ENCODE assay signal across 2 cellular contexts in the genomic region with DNA sequence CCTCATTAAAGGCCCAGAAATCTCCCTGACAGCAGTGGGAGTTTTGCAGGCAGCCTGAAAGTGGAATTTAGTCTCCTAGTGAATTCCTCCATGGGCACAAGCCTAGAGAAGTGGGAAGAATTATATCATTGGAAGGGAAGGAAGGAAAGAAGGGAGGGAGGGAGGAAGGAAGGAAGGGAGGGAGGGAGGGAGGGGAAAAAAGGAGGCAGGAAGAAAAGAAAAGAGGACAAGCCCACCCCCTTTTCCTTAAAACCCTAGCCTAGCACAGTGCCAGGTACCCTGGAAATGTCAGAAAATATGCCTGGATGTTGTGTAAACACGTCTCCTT.
TF ChIP-seq lines count a peak whose summit lies in the region.

No MANE protein-coding gene starts in this region.

TF ChIP-seq in SK-N-SH treated with all-trans-retinoic acid at 6 μM for 48 hours, 23 proteins besides CTCF, POLR2A, EP300 and RAD21 (continued from another document):
- TF ChIP-seq, protein P1, sequence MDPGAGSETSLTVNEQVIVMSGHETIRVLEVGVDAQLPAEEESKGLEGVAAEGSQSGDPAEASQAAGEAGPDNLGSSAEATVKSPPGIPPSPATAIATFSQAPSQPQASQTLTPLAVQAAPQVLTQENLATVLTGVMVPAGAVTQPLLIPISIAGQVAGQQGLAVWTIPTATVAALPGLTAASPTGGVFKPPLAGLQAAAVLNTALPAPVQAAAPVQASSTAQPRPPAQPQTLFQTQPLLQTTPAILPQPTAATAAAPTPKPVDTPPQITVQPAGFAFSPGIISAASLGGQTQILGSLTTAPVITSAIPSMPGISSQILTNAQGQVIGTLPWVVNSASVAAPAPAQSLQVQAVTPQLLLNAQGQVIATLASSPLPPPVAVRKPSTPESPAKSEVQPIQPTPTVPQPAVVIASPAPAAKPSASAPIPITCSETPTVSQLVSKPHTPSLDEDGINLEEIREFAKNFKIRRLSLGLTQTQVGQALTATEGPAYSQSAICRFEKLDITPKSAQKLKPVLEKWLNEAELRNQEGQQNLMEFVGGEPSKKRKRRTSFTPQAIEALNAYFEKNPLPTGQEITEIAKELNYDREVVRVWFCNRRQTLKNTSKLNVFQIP (CRISPR knock-in tag; IDR thresholded peaks at IDR 0.05; ENCODE audit: borderline replicate concordance, low read depth): no peak
- TF ChIP-seq ZFP30 (CRISPR knock-in tag; IDR thresholded peaks at IDR 0.05) (no peak), ZFP3 (CRISPR knock-in tag; IDR thresholded peaks at IDR 0.05) (no peak), ZC3H10 (CRISPR knock-in tag; IDR thresholded peaks at IDR 0.05) (no peak), TOX (CRISPR knock-in tag; IDR thresholded peaks at IDR 0.05; ENCODE audit: borderline replicate concordance) (no peak), ESRRG (CRISPR knock-in tag; IDR thresholded peaks at IDR 0.05) (no peak)
- TF ChIP-seq, protein P2, sequence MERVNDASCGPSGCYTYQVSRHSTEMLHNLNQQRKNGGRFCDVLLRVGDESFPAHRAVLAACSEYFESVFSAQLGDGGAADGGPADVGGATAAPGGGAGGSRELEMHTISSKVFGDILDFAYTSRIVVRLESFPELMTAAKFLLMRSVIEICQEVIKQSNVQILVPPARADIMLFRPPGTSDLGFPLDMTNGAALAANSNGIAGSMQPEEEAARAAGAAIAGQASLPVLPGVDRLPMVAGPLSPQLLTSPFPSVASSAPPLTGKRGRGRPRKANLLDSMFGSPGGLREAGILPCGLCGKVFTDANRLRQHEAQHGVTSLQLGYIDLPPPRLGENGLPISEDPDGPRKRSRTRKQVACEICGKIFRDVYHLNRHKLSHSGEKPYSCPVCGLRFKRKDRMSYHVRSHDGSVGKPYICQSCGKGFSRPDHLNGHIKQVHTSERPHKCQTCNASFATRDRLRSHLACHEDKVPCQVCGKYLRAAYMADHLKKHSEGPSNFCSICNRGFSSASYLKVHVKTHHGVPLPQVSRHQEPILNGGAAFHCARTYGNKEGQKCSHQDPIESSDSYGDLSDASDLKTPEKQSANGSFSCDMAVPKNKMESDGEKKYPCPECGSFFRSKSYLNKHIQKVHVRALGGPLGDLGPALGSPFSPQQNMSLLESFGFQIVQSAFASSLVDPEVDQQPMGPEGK (CRISPR knock-in tag; IDR thresholded peaks at IDR 0.05; ENCODE audit: borderline replicate concordance): no peak
- TF ChIP-seq, protein P3, sequence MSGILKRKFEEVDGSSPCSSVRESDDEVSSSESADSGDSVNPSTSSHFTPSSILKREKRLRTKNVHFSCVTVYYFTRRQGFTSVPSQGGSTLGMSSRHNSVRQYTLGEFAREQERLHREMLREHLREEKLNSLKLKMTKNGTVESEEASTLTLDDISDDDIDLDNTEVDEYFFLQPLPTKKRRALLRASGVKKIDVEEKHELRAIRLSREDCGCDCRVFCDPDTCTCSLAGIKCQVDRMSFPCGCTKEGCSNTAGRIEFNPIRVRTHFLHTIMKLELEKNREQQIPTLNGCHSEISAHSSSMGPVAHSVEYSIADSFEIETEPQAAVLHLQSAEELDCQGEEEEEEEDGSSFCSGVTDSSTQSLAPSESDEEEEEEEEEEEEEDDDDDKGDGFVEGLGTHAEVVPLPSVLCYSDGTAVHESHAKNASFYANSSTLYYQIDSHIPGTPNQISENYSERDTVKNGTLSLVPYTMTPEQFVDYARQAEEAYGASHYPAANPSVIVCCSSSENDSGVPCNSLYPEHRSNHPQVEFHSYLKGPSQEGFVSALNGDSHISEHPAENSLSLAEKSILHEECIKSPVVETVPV (CRISPR knock-in tag; IDR thresholded peaks at IDR 0.05): no peak
- TF ChIP-seq, protein P4, sequence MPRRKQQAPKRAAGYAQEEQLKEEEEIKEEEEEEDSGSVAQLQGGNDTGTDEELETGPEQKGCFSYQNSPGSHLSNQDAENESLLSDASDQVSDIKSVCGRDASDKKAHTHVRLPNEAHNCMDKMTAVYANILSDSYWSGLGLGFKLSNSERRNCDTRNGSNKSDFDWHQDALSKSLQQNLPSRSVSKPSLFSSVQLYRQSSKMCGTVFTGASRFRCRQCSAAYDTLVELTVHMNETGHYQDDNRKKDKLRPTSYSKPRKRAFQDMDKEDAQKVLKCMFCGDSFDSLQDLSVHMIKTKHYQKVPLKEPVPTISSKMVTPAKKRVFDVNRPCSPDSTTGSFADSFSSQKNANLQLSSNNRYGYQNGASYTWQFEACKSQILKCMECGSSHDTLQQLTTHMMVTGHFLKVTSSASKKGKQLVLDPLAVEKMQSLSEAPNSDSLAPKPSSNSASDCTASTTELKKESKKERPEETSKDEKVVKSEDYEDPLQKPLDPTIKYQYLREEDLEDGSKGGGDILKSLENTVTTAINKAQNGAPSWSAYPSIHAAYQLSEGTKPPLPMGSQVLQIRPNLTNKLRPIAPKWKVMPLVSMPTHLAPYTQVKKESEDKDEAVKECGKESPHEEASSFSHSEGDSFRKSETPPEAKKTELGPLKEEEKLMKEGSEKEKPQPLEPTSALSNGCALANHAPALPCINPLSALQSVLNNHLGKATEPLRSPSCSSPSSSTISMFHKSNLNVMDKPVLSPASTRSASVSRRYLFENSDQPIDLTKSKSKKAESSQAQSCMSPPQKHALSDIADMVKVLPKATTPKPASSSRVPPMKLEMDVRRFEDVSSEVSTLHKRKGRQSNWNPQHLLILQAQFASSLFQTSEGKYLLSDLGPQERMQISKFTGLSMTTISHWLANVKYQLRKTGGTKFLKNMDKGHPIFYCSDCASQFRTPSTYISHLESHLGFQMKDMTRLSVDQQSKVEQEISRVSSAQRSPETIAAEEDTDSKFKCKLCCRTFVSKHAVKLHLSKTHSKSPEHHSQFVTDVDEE (CRISPR knock-in tag; IDR thresholded peaks at IDR 0.05): no peak
TF ChIP-seq in SK-N-SH treated with all-trans-retinoic acid at 6 μM for 48 hours: peak in this region for 0.

TF ChIP-seq in SK-N-SH, 30 proteins besides CTCF, POLR2A, EP300 and RAD21 (continued from another document):
- TF ChIP-seq, protein P5, sequence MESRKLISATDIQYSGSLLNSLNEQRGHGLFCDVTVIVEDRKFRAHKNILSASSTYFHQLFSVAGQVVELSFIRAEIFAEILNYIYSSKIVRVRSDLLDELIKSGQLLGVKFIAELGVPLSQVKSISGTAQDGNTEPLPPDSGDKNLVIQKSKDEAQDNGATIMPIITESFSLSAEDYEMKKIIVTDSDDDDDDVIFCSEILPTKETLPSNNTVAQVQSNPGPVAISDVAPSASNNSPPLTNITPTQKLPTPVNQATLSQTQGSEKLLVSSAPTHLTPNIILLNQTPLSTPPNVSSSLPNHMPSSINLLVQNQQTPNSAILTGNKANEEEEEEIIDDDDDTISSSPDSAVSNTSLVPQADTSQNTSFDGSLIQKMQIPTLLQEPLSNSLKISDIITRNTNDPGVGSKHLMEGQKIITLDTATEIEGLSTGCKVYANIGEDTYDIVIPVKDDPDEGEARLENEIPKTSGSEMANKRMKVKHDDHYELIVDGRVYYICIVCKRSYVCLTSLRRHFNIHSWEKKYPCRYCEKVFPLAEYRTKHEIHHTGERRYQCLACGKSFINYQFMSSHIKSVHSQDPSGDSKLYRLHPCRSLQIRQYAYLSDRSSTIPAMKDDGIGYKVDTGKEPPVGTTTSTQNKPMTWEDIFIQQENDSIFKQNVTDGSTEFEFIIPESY (IDR thresholded peaks at IDR 0.05; ENCODE audit: borderline replicate concordance, low read depth): no peak
